32 cellular contexts compared by ENCODE assay signal in the genomic region with DNA sequence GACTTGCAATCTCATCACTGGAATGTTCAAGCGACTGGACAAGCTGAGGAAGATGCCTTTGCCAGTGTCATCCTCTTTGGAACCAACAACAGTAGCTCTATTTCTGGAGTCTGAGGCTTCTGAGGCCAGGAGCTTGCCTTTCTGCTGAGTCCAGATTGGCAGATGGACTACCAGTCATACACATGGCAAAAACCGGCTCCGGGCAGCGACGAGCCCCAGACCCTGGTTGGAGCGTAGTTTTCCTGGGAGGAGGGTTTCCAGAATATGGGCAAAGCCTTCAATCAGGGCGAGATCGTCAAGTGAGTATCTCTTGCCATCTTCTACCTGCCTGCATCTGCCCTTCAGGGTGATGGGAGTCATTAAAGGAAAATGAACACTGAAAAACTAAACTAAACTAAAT.
A peak's percentile ranks its signal among the peaks of the same experiment; 100 is the strongest.
DNase-seq lines count a peak whose midpoint lies in the region; FAIRE-seq and TF ChIP-seq lines count a peak whose summit lies in the region.
"Had no signal": no experiment of that assay in that cellular context is flagged by ENCODE, and none has a peak within 500 bp of the region (broad histone marks: within the 10 kb centered on the region; RNA-seq: fewer than 3 reads in every experiment).

No MANE protein-coding gene starts in this region.

- H3K9me3 ChIP-seq in H1 (ENCODE audit: insufficient read depth in 2 of 2, low read depth in 1 of 2, low read length in 1 of 2) (peaks cover 7% of the 10 kb centered on the region in 2 experiments; a peak in 1 of 4 replicates), kidney (ENCODE audit: control insufficient read depth in 1 of 2, low read length in 2 of 2) (no peaks in the 10 kb centered on the region), mesenchymal stem cell (ENCODE audit: control insufficient read depth, low read length) (no peaks in the 10 kb centered on the region)
- H3K9me3 ChIP-seq: A549; BE2C; BLaER1; BLaER1 treated with 17β-estradiol and CSF1 and Interleukin-3, amounts not matched to agents 10 nM and 100 nM; Caco-2 had no signal

- H3K36me3 ChIP-seq in H1 (ENCODE audit: control insufficient read depth in 2 of 4, insufficient read depth in 4 of 4, low read length in 3 of 4): no peaks in the 10 kb centered on the region
- H3K36me3 ChIP-seq in kidney (ENCODE audit: control insufficient read depth in 1 of 2, insufficient read depth in 2 of 2, low read length in 2 of 2): no peaks in the 10 kb centered on the region
- no peaks in the 10 kb centered on the region for H3K36me3 ChIP-seq in mesenchymal stem cell (ENCODE audit: control insufficient read depth in 1 of 2, insufficient read depth in 2 of 2, low read depth in 1 of 2, low read length in 2 of 2)
- H3K36me3 ChIP-seq: BE2C; BLaER1; BLaER1 treated with 17β-estradiol and CSF1 and Interleukin-3, amounts not matched to agents 10 nM and 100 nM had no signal

- H3K79me2 ChIP-seq in H1 (ENCODE audit: control insufficient read depth in 1 of 2, insufficient read depth in 2 of 2, low read length in 2 of 2): no peaks in the 10 kb centered on the region

- peak overlapping the region; percentile 32; the same call in 1 of the 2 replicates for H2BK20ac ChIP-seq in H1 (ENCODE audit: low read length)

- WGBS in H1 (ENCODE audit: extremely low coverage in 1 of 2, insufficient coverage in 1 of 2, insufficient read length in 1 of 2, insufficient replicate concordance in 2 of 2, low coverage in 1 of 2, low lambda C conversion rate in 2 of 2, missing lambda C conversion rate in 1 of 2), 2 experiments: 90% methylated on average over 8 of the region's 8 CpGs; no CpG with 5 or more reads in 1 of the 2 experiments
- 86% methylated on average over 7 of the region's 8 CpGs for WGBS in mesenchymal stem cell

- H4K91ac ChIP-seq in H1 (replicated peaks; ENCODE audit: insufficient read length, low read length) (no peak overlapping the region), mesenchymal stem cell (ENCODE audit: low read length) (peak overlapping the region; percentile 12)

- H3K56ac ChIP-seq in H1 (replicated peaks; ENCODE audit: insufficient read length, low read depth, low read length): no peak overlapping the region

- H3K4me2 ChIP-seq in H1 (ENCODE audit: insufficient read depth in 1 of 2, low read depth in 2 of 2, low read length in 2 of 2) (no peak overlapping the region), mesenchymal stem cell (ENCODE audit: low read length, poor library complexity, severe bottlenecking) (no peak overlapping the region)
- H3K4me2 ChIP-seq: A549; BLaER1; BLaER1 treated with 17β-estradiol and CSF1 and Interleukin-3, amounts not matched to agents 10 nM and 100 nM had no signal

- H2BK12ac ChIP-seq in H1 (ENCODE audit: low read depth, low read length) (no peak overlapping the region), mesenchymal stem cell (ENCODE audit: low read length in 2 of 2) (no peak overlapping the region)

- no peak overlapping the region for H4K5ac ChIP-seq in H1 (ENCODE audit: insufficient read length, low read depth, low read length)

- H3K23ac ChIP-seq in H1 (ENCODE audit: insufficient read length): no peak overlapping the region
- H3K23ac ChIP-seq in mesenchymal stem cell (ENCODE audit: low read length in 2 of 2): no peak overlapping the region

- H3K14ac ChIP-seq in H1 (ENCODE audit: insufficient read length) (no peak overlapping the region), mesenchymal stem cell (ENCODE audit: low read length in 2 of 2) (no peak overlapping the region)

- no peak for TF ChIP-seq POLR2A in H1 (IDR thresholded peaks at IDR 0.05; ENCODE audit: control extremely low read depth in 1 of 2, low read depth in 2 of 2, low read length in 2 of 2)

- CTCF ChIA-PET in H1 (lab: Charles Lee; ENCODE audit: partially characterized antibody): interaction anchor here (1.4 kb wide), 1 partner anchor 394 kb away, joined by 3 read pairs; no protein-coding TSS in a partner anchor

- H3K9ac ChIP-seq in H1 (replicated peaks in 1 of 4; ENCODE audit: extremely low read depth in 1 of 4, low read depth in 3 of 4, low read length in 3 of 4): no peak overlapping the region
- H3K9ac ChIP-seq in kidney (ENCODE audit: low read length in 2 of 2): no peak overlapping the region
- H3K9ac ChIP-seq in mesenchymal stem cell (ENCODE audit: low read length): no peak overlapping the region
- H3K9ac ChIP-seq: BLaER1; BLaER1 treated with 17β-estradiol and CSF1 and Interleukin-3, amounts not matched to agents 10 nM and 100 nM had no signal

- no peak overlapping the region; the same call in 1 of the 2 replicates for H3K18ac ChIP-seq in H1 (ENCODE audit: extremely low read depth, low read length)
- H3K18ac ChIP-seq in mesenchymal stem cell (ENCODE audit: low read depth in 1 of 2, low read length in 2 of 2): no peak overlapping the region

- H3K79me1 ChIP-seq in H1 (ENCODE audit: low read depth, low read length): no peaks in the 10 kb centered on the region
- no peaks in the 10 kb centered on the region for H3K79me1 ChIP-seq in mesenchymal stem cell (replicated peaks; ENCODE audit: low read length, poor library complexity, severe bottlenecking)

- H2BK5ac ChIP-seq in H1 (ENCODE audit: low read depth, low read length) (no peak overlapping the region), mesenchymal stem cell (ENCODE audit: low read depth, low read length, poor library complexity, severe bottlenecking) (no peak overlapping the region)

- intact Hi-C loops in kidney (cut with DNase I): no loop called here
- intact Hi-C loops in posterior vena cava (cut with DNase I): no loop called here

- H3K4ac ChIP-seq in H1 (replicated peaks; ENCODE audit: insufficient read length, low read depth, low read length): no peak overlapping the region
- no peak overlapping the region for H3K4ac ChIP-seq in mesenchymal stem cell (ENCODE audit: low read depth in 1 of 2, low read length in 2 of 2)

- no peak overlapping the region for H2AFZ ChIP-seq in H1 (ENCODE audit: low read length)
- H2AFZ ChIP-seq in mesenchymal stem cell (ENCODE audit: low read depth, low read length): no peak overlapping the region

- DNase-seq in H1 (ENCODE audit: low read depth in 1 of 2, low spot score in 2 of 2) (no peak), kidney (peak; percentile 34), mesenchymal stem cell (no peak), posterior vena cava (ENCODE audit: low spot score) (no peak), NCI-H1417 treated with DMSO at 0.1 percent for 48 hours (lab: John Stamatoyannopoulos, UW) (no peak), NOMO-1 treated with DMSO at 0.1 percent for 48 hours (lab: John Stamatoyannopoulos, UW; ENCODE audit: unreplicated experiment) (no peak)
- DNase-seq: 8988T; ACHN; AML-193; BE2C; C1 segment of cervical spinal cord; Caco-2; Calu3; CD4-positive, alpha-beta memory T cell; CD4-positive, alpha-beta T cell; CD4-positive, CD25-positive, alpha-beta regulatory T cell; CD8-positive, alpha-beta memory T cell; CD8-positive, alpha-beta T cell; COR-L47; DMS 273 treated with DMSO at 0.1 percent for 48 hours; DMS153; DMS53; DMS79; DMS79 treated with DMSO at 0.1 percent for 48 hours; DND-41; EL had no signal

- no peaks in the 10 kb centered on the region for H4K20me1 ChIP-seq in H1 (replicated peaks in 1 of 2; ENCODE audit: control insufficient read depth in 1 of 2, insufficient read depth in 2 of 2, low read length in 2 of 2)
- H4K20me1 ChIP-seq: BLaER1; BLaER1 treated with 17β-estradiol and CSF1 and Interleukin-3, amounts not matched to agents 10 nM and 100 nM had no signal

- FAIRE-seq in H1 (lab: Jason Lieb, UNC) (no peak), kidney (lab: Jason Lieb, UNC) (no peak)
- FAIRE-seq: A549, D721Med had no signal

- H2BK120ac ChIP-seq in H1 (replicated peaks; ENCODE audit: low read depth, low read length) (no peak overlapping the region), mesenchymal stem cell (ENCODE audit: low read depth, low read length) (no peak overlapping the region)

- H3K27ac ChIP-seq in H1 (ENCODE audit: low read depth, low read length): no peak overlapping the region
- no peak overlapping the region for H3K27ac ChIP-seq in kidney (ENCODE audit: low read depth in 2 of 2, low read length in 2 of 2)
- no peak overlapping the region for H3K27ac ChIP-seq in mesenchymal stem cell (ENCODE audit: low read length, poor library complexity, severe bottlenecking)
- H3K27ac ChIP-seq: 22Rv1; A549; BLaER1; BLaER1 treated with 17β-estradiol and CSF1 and Interleukin-3, amounts not matched to agents 10 nM and 100 nM; C4-2B had no signal

- no peak overlapping the region for H4K8ac ChIP-seq in H1 (ENCODE audit: extremely low read depth, insufficient read depth, low read length)
- H4K8ac ChIP-seq in mesenchymal stem cell (ENCODE audit: low read length): no peak overlapping the region

- TF ChIP-seq RAD21 in H1 (IDR thresholded peaks at IDR 0.05 in 1 of 2, conservative IDR thresholded peaks at IDR 0.05 in 1 of 2; ENCODE audit: low read depth in 2 of 2, low read length in 2 of 2): no peak

- POLR2A ChIA-PET in H1 (lab: Charles Lee; ENCODE audit: partially characterized antibody): no interaction called here

- H2BK15ac ChIP-seq in H1 (ENCODE audit: low read length) (no peak overlapping the region), mesenchymal stem cell (ENCODE audit: low read depth, poor library complexity, severe bottlenecking) (no peak overlapping the region)

- no peak for TF ChIP-seq EP300 in H1 (IDR thresholded peaks at IDR 0.05; ENCODE audit: borderline replicate concordance in 1 of 2, low read depth in 2 of 2, low read length in 2 of 2)

- H3K27me3 ChIP-seq in H1 (replicated peaks in 1 of 4; ENCODE audit: control insufficient read depth in 3 of 4, extremely low read depth in 1 of 4, insufficient read depth in 3 of 4, low read length in 3 of 4): no peaks in the 10 kb centered on the region
- no peaks in the 10 kb centered on the region for H3K27me3 ChIP-seq in mesenchymal stem cell (ENCODE audit: control insufficient read depth in 1 of 2, insufficient read depth in 1 of 2, low read length in 2 of 2)
- H3K27me3 ChIP-seq: BE2C; BLaER1; BLaER1 treated with 17β-estradiol and CSF1 and Interleukin-3, amounts not matched to agents 10 nM and 100 nM had no signal

- no peak overlapping the region for H3K4me3 ChIP-seq in H1 (ENCODE audit: extremely low read depth in 1 of 4, insufficient read depth in 2 of 4, low read depth in 3 of 4, low read length in 4 of 4)
- H3K4me3 ChIP-seq in kidney (ENCODE audit: low read length in 2 of 2): no peak overlapping the region
- no peak overlapping the region for H3K4me3 ChIP-seq in mesenchymal stem cell (ENCODE audit: insufficient read depth in 1 of 2, low read depth in 1 of 2, low read length in 2 of 2)
- H3K4me3 ChIP-seq: A549; BLaER1; BLaER1 treated with 17β-estradiol and CSF1 and Interleukin-3, amounts not matched to agents 10 nM and 100 nM had no signal

- TF ChIP-seq CTCF in H1 (IDR thresholded peaks at IDR 0.05; ENCODE audit: control extremely low read depth in 1 of 3, insufficient read depth in 1 of 3, low read depth in 1 of 3, low read length in 3 of 3) (no peak), kidney (IDR thresholded peaks at IDR 0.05; ENCODE audit: borderline replicate concordance, extremely low read depth, insufficient read depth) (no peak)

- no peaks in the 10 kb centered on the region for H3K23me2 ChIP-seq in H1 (ENCODE audit: low read depth, low read length)

- H2AK5ac ChIP-seq in H1 (ENCODE audit: low read depth, low read length) (no peak overlapping the region), mesenchymal stem cell (ENCODE audit: low read length, severe bottlenecking) (no peak overlapping the region)

- H3K4me1 ChIP-seq in H1 (replicated peaks in 1 of 4; ENCODE audit: control insufficient read depth in 3 of 4, insufficient read depth in 4 of 4, low read length in 3 of 4) (no peaks in the 10 kb centered on the region), kidney (ENCODE audit: control insufficient read depth in 1 of 2, insufficient read depth in 1 of 2, low read depth in 1 of 2, low read length in 2 of 2) (no peaks in the 10 kb centered on the region), mesenchymal stem cell (ENCODE audit: control insufficient read depth, insufficient read depth, low read depth, low read length) (no peaks in the 10 kb centered on the region)
- H3K4me1 ChIP-seq: A549; BE2C; BLaER1; BLaER1 treated with 17β-estradiol and CSF1 and Interleukin-3, amounts not matched to agents 10 nM and 100 nM; Caco-2 had no signal
